2 cellular contexts compared by ENCODE assay signal in the genomic region with DNA sequence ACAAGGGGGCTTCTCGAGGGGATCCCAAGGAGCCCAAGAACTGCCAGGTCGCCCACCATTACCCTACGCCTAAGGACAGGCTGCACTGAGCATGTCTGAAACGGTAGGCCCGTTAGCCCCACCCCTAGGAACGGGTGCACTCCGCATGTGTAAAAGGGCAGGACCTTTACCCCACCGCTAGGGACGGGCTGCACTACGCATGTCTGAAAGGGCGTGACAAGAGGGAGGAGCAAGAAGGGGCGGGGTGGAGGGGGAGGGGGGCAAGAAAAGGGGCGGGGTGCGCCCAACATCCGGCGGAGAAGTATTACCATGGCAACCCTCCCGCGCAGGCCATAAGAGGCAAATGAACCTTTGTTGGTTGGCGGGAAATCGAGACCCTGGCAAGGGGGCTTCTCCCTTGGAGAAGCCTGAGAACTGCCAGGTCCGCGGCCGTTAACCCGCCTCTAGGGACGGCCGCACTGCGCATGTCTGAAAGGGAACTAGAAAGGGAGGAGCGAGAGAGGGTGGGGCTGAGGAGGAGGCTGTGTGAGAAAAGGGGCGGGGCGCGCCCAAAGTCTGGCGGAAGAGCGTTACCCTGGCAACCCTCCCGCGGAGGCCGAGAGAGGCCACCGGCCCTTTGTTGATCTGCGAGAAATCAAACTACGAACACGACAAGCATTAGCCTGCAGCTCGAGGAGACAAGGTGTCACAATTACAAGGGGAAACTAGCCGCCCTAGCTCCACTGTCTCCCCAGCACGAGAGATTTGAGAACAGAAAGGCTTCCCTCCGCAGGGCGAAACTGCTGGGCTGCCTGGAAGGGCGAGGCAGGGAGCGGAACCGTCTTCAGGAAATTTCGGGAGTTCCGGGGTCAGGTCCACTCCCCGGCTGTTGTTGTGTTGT.
TF ChIP-seq lines count a peak whose summit lies in the region.

No MANE protein-coding gene starts in this region.

TF ChIP-seq in SK-N-SH, 30 proteins besides CTCF, POLR2A, EP300 and RAD21 (continued from another document):
- TF ChIP-seq, protein P1, sequence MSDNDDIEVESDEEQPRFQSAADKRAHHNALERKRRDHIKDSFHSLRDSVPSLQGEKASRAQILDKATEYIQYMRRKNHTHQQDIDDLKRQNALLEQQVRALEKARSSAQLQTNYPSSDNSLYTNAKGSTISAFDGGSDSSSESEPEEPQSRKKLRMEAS (IDR thresholded peaks at IDR 0.05; ENCODE audit: low read depth): peak; percentile 31; the same call in 1 of the 2 replicates
- TF ChIP-seq TAF1 (IDR thresholded peaks at IDR 0.05; ENCODE audit: borderline replicate concordance, low read depth, low read length): 0 out of 2 replicates have a peak, but pooled peaks have one; percentile 10
- TF ChIP-seq RCOR1 (IDR thresholded peaks at IDR 0.05; ENCODE audit: low read length): 0 out of 2 replicates have a peak, but pooled peaks have one; percentile 23
- TF ChIP-seq TEAD4 (IDR thresholded peaks at IDR 0.05; ENCODE audit: borderline replicate concordance, insufficient read depth): no peak

TF ChIP-seq in HEK293T, 16 proteins besides CTCF, POLR2A, EP300 and RAD21 (continued from another document):
- no peak for TF ChIP-seq FOXM1 (IDR thresholded peaks at IDR 0.05; ENCODE audit: borderline replicate concordance)
- TF ChIP-seq ELF4 (IDR thresholded peaks at IDR 0.05): no peak
- TF ChIP-seq HDGF (IDR thresholded peaks at IDR 0.05; ENCODE audit: borderline replicate concordance): no peak
- TF ChIP-seq ZNF384 (IDR thresholded peaks at IDR 0.05): no peak
- TF ChIP-seq BHLHE40 (IDR thresholded peaks at IDR 0.05; ENCODE audit: borderline replicate concordance): no peak
- TF ChIP-seq SP1 (IDR thresholded peaks at IDR 0.05): no peak
- TF ChIP-seq NFRKB (IDR thresholded peaks at IDR 0.05): no peak
